ENCODE assay signal across 1 cellular context in the genomic region with DNA sequence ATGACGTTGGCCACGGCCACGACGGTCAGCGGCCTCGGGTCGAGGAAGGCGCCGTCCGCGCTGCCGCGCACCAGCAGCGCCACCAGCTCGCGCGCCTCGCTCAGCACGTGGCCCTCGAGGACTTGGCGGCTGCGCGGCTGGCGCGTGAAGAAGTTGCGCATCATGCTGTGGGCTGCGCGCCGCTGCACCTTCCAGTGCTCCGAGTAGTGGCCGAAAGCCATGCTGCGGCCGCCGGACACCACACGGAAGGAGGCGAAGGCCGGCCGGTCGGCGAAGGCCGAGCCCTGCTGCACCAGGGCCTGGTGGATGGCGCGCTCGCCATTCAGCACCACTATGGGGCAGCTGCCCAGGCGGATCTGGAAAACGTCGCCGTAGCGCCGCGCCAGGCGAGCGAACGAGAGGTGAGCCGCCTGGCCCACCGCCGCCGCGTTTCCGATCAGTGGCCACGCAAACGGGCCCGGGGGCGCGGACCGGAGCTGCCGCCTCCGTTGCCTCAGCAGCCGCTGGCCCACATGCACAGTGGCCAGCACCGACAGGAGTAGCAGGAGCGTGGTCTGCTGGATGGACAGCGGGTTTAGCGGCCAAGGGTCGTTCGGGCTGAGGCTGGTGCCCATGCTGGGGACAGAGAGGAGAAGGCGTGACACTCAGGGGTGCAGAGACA.
TF ChIP-seq lines count a peak whose summit lies in the region.

No MANE protein-coding gene starts in this region.

TF ChIP-seq in H1, 55 proteins besides CTCF, POLR2A, EP300 and RAD21:
- no peak for TF ChIP-seq SIN3A (conservative IDR thresholded peaks at IDR 0.05 in 1 of 2, IDR thresholded peaks at IDR 0.05 in 1 of 2; ENCODE audit: low read depth in 1 of 2, low read length in 2 of 2)
- no peak for TF ChIP-seq SIRT6 (IDR thresholded peaks at IDR 0.05; ENCODE audit: low read length)
- TF ChIP-seq PHF8 (conservative IDR thresholded peaks at IDR 0.05; ENCODE audit: low read depth, low read length), result no peak
- 0 out of 2 replicates have a peak, but pooled peaks have one; percentile 46 for TF ChIP-seq RBBP5 (IDR thresholded peaks at IDR 0.05; ENCODE audit: borderline replicate concordance, low read depth, low read length)
- TF ChIP-seq, protein P1, sequence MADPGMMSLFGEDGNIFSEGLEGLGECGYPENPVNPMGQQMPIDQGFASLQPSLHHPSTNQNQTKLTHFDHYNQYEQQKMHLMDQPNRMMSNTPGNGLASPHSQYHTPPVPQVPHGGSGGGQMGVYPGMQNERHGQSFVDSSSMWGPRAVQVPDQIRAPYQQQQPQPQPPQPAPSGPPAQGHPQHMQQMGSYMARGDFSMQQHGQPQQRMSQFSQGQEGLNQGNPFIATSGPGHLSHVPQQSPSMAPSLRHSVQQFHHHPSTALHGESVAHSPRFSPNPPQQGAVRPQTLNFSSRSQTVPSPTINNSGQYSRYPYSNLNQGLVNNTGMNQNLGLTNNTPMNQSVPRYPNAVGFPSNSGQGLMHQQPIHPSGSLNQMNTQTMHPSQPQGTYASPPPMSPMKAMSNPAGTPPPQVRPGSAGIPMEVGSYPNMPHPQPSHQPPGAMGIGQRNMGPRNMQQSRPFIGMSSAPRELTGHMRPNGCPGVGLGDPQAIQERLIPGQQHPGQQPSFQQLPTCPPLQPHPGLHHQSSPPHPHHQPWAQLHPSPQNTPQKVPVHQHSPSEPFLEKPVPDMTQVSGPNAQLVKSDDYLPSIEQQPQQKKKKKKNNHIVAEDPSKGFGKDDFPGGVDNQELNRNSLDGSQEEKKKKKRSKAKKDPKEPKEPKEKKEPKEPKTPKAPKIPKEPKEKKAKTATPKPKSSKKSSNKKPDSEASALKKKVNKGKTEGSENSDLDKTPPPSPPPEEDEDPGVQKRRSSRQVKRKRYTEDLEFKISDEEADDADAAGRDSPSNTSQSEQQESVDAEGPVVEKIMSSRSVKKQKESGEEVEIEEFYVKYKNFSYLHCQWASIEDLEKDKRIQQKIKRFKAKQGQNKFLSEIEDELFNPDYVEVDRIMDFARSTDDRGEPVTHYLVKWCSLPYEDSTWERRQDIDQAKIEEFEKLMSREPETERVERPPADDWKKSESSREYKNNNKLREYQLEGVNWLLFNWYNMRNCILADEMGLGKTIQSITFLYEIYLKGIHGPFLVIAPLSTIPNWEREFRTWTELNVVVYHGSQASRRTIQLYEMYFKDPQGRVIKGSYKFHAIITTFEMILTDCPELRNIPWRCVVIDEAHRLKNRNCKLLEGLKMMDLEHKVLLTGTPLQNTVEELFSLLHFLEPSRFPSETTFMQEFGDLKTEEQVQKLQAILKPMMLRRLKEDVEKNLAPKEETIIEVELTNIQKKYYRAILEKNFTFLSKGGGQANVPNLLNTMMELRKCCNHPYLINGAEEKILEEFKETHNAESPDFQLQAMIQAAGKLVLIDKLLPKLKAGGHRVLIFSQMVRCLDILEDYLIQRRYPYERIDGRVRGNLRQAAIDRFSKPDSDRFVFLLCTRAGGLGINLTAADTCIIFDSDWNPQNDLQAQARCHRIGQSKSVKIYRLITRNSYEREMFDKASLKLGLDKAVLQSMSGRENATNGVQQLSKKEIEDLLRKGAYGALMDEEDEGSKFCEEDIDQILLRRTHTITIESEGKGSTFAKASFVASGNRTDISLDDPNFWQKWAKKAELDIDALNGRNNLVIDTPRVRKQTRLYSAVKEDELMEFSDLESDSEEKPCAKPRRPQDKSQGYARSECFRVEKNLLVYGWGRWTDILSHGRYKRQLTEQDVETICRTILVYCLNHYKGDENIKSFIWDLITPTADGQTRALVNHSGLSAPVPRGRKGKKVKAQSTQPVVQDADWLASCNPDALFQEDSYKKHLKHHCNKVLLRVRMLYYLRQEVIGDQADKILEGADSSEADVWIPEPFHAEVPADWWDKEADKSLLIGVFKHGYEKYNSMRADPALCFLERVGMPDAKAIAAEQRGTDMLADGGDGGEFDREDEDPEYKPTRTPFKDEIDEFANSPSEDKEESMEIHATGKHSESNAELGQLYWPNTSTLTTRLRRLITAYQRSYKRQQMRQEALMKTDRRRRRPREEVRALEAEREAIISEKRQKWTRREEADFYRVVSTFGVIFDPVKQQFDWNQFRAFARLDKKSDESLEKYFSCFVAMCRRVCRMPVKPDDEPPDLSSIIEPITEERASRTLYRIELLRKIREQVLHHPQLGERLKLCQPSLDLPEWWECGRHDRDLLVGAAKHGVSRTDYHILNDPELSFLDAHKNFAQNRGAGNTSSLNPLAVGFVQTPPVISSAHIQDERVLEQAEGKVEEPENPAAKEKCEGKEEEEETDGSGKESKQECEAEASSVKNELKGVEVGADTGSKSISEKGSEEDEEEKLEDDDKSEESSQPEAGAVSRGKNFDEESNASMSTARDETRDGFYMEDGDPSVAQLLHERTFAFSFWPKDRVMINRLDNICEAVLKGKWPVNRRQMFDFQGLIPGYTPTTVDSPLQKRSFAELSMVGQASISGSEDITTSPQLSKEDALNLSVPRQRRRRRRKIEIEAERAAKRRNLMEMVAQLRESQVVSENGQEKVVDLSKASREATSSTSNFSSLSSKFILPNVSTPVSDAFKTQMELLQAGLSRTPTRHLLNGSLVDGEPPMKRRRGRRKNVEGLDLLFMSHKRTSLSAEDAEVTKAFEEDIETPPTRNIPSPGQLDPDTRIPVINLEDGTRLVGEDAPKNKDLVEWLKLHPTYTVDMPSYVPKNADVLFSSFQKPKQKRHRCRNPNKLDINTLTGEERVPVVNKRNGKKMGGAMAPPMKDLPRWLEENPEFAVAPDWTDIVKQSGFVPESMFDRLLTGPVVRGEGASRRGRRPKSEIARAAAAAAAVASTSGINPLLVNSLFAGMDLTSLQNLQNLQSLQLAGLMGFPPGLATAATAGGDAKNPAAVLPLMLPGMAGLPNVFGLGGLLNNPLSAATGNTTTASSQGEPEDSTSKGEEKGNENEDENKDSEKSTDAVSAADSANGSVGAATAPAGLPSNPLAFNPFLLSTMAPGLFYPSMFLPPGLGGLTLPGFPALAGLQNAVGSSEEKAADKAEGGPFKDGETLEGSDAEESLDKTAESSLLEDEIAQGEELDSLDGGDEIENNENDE (IDR thresholded peaks at IDR 0.05; ENCODE audit: insufficient replicate concordance, low read length), result no peak
- no peak for TF ChIP-seq SP1 (IDR thresholded peaks at IDR 0.05; ENCODE audit: low read depth, low read length)
- TF ChIP-seq FOSL1 (IDR thresholded peaks at IDR 0.05; ENCODE audit: insufficient read depth, low read depth, low read length), result no peak
- TF ChIP-seq POU5F1 (IDR thresholded peaks at IDR 0.05; ENCODE audit: low read depth, low read length), result no peak
- no peak for TF ChIP-seq BACH1 (IDR thresholded peaks at IDR 0.05; ENCODE audit: low read length)
- peak; percentile 95 for TF ChIP-seq SUZ12 (IDR thresholded peaks at IDR 0.05; ENCODE audit: low read length)
- no peak for TF ChIP-seq CEBPB (IDR thresholded peaks at IDR 0.05; ENCODE audit: low read depth, low read length)
- TF ChIP-seq EZH2 (IDR thresholded peaks at IDR 0.05; ENCODE audit: low read depth, low read length, severe bottlenecking), result peak; percentile 93
- no peak for TF ChIP-seq SIX5 (IDR thresholded peaks at IDR 0.05; ENCODE audit: low read depth, low read length)
- 0 out of 2 replicates have a peak, but pooled peaks have one; percentile 18 for TF ChIP-seq KDM1A (IDR thresholded peaks at IDR 0.05; ENCODE audit: borderline replicate concordance, low read length)
- no peak for TF ChIP-seq SP2 (IDR thresholded peaks at IDR 0.05; ENCODE audit: low read length)
- TF ChIP-seq RNF2 (IDR thresholded peaks at IDR 0.05; ENCODE audit: borderline replicate concordance, low read depth, low read length, missing control alignments, poor library complexity, severe bottlenecking), result peak; percentile 90
- TF ChIP-seq TEAD4 (IDR thresholded peaks at IDR 0.05; ENCODE audit: low read depth, low read length), result peak; percentile 32; the same call in 1 of the 2 replicates
- TF ChIP-seq, protein P2, sequence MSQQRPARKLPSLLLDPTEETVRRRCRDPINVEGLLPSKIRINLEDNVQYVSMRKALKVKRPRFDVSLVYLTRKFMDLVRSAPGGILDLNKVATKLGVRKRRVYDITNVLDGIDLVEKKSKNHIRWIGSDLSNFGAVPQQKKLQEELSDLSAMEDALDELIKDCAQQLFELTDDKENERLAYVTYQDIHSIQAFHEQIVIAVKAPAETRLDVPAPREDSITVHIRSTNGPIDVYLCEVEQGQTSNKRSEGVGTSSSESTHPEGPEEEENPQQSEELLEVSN (IDR thresholded peaks at IDR 0.05), result peak; percentile 100
- TF ChIP-seq KDM5A (IDR thresholded peaks at IDR 0.05; ENCODE audit: low read length), result no peak
- TF ChIP-seq HDAC2 (IDR thresholded peaks at IDR 0.05; ENCODE audit: borderline replicate concordance in 1 of 2, low read depth in 2 of 2, low read length in 2 of 2), result peak in 1 of 2 experiments; percentile 60; a peak in 1 of 4 replicates
- peak; percentile 41; the same call in 1 of the 2 replicates for TF ChIP-seq TBP (IDR thresholded peaks at IDR 0.05; ENCODE audit: low read depth, low read length)
- TF ChIP-seq, protein P3, sequence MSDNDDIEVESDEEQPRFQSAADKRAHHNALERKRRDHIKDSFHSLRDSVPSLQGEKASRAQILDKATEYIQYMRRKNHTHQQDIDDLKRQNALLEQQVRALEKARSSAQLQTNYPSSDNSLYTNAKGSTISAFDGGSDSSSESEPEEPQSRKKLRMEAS (IDR thresholded peaks at IDR 0.05), result peak; percentile 100
